ENCODE assay signal across 23 cellular contexts in the genomic region with DNA sequence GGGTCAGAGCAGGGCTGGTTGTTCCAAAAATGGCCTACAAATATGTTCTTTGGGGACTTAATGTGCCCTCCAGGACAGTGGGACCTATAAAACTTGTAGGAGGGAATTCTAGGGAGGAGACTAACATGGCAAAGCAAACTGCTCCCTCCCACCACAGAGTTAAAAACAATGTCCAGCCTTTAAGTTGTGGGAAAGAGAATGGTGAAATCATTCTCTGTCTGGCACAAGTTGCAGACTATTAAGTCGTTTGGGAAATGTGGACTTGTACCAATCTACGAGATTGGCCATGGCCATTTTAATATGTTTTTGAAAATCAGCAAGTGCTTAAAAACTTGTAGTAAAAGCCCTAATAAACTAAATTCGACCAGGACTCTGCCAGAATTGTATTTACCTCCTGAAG. TPM values are rescaled to one million over a fixed set of nuclear protein-coding genes. Genes with fewer than 3 reads are reported as not detected.
DNase-seq lines count a peak whose midpoint lies in the region.
"Had no signal": no experiment of that assay in that cellular context is flagged by ENCODE, and none has a peak within 500 bp of the region (broad histone marks: within the 10 kb centered on the region; RNA-seq: fewer than 3 reads in every experiment).

No MANE protein-coding gene starts in this region.

- H3K27ac Mint-ChIP-seq in activated naive CD4-positive, alpha-beta T cell treated with anti-CD3 and anti-CD28 coated beads, Interleukin-2, amount 10 ng/mL, durations not matched to agents 7 days and 5 days = no peak overlapping the region
- H3K27ac Mint-ChIP-seq: activated naive CD8-positive, alpha-beta T cell treated with anti-CD3 and anti-CD28 coated beads for 36 hours; CD14-positive monocyte; nephron progenitor cell; type B pancreatic cell had no signal

- H3K4me1 Mint-ChIP-seq in activated naive CD4-positive, alpha-beta T cell treated with anti-CD3 and anti-CD28 coated beads, Interleukin-2, amount 10 ng/mL, durations not matched to agents 7 days and 5 days = no peaks in the 10 kb centered on the region
- H3K4me1 Mint-ChIP-seq: activated naive CD8-positive, alpha-beta T cell treated with anti-CD3 and anti-CD28 coated beads for 36 hours; CD14-positive monocyte had no signal

- 100% methylated on average over 1 to 2 of the region's 3 CpGs for WGBS in mesodermal cell (ENCODE audit: insufficient coverage in 2 of 2), 2 experiments

- H3K27me3 Mint-ChIP-seq in activated naive CD4-positive, alpha-beta T cell treated with anti-CD3 and anti-CD28 coated beads, Interleukin-2, amount 10 ng/mL, durations not matched to agents 7 days and 5 days = no peaks in the 10 kb centered on the region

- H3K27ac ChIP-seq in SJSA1 (peak overlapping the region; percentile 95), mesodermal cell (ENCODE audit: low read depth, low read length, severe bottlenecking) (peak overlapping the region; percentile 60)
- H3K27ac ChIP-seq: colonic mucosa, KMS-11 had no signal

- CTCF ChIA-PET in activated naive CD4-positive, alpha-beta T cell treated with anti-CD3 and anti-CD28 coated beads, Interleukin-2, amount 10 ng/mL, durations not matched to agents 7 days and 5 days (lab: Charles Lee) = interaction anchor here (0.5 kb wide), 1 partner anchor 25 kb away, joined by 3 read pairs; no protein-coding TSS in a partner anchor

- no peaks in the 10 kb centered on the region for H3K36me3 Mint-ChIP-seq in activated naive CD4-positive, alpha-beta T cell treated with anti-CD3 and anti-CD28 coated beads, Interleukin-2, amount 10 ng/mL, durations not matched to agents 7 days and 5 days
- H3K36me3 Mint-ChIP-seq: activated naive CD8-positive, alpha-beta T cell treated with anti-CD3 and anti-CD28 coated beads for 36 hours; CD14-positive monocyte; type B pancreatic cell had no signal

- H3K9me3 ChIP-seq in SJSA1 (replicated peaks) (no peaks in the 10 kb centered on the region), mesodermal cell (ENCODE audit: control insufficient read depth, low read length) (no peaks in the 10 kb centered on the region)
- H3K9me3 ChIP-seq: colonic mucosa had no signal

- H3K4me3 Mint-ChIP-seq in activated naive CD4-positive, alpha-beta T cell treated with anti-CD3 and anti-CD28 coated beads, Interleukin-2, amount 10 ng/mL, durations not matched to agents 7 days and 5 days = no peak overlapping the region
- H3K4me3 Mint-ChIP-seq: activated naive CD8-positive, alpha-beta T cell treated with anti-CD3 and anti-CD28 coated beads for 36 hours; CD14-positive monocyte; nephron progenitor cell; type B pancreatic cell had no signal

- H3K4me1 ChIP-seq in SJSA1 (replicated peaks) (peaks cover 28% of the 10 kb centered on the region), mesodermal cell (ENCODE audit: control insufficient read depth, insufficient read depth, low read length, poor library complexity, severe bottlenecking) (peaks cover 18% of the 10 kb centered on the region)
- H3K4me1 ChIP-seq: colonic mucosa had no signal

- DNase-seq in EH (ENCODE audit: low read depth) (peak; percentile 85), SJSA1 (ENCODE audit: low read depth in 1 of 2, low spot score in 2 of 2) (no peak), dermis blood vessel endothelial cell (peak; percentile 3), SW480 (ENCODE audit: low spot score) (no peak), NCI-H446 (lab: John Stamatoyannopoulos, UW) (no peak)
- DNase-seq in activated T-cell treated with anti-CD3 and anti-CD28 coated beads, Interleukin-2, amount 50 U/mL, for 48 hours = no peak
- no peak for DNase-seq in activated naive CD4-positive, alpha-beta T cell treated with anti-CD3 and anti-CD28 coated beads, Interleukin-2, amount 10 ng/mL, durations not matched to agents 7 days and 5 days
- DNase-seq: activated naive CD8-positive, alpha-beta T cell treated with anti-CD3 and anti-CD28 coated beads for 36 hours; colonic mucosa; foreskin melanocyte; hippocampal formation; left ventricle myocardium superior; NCI-H2029; NCI-H2227 treated with DMSO at 0.1 percent for 48 hours; NCI-H82; nephron progenitor cell; SW 1271 had no signal

- no peak overlapping the region for H3K4me3 ChIP-seq in SJSA1
- H3K4me3 ChIP-seq in mesodermal cell (ENCODE audit: extremely low read depth, insufficient read depth, low read length, poor library complexity, severe bottlenecking) = no peak overlapping the region
- H3K4me3 ChIP-seq: colonic mucosa had no signal

- H3K36me3 ChIP-seq in SJSA1 (no peaks in the 10 kb centered on the region), mesodermal cell (ENCODE audit: control insufficient read depth, insufficient read depth, low read length) (no peaks in the 10 kb centered on the region)
- H3K36me3 ChIP-seq: colonic mucosa had no signal

- H3K27me3 ChIP-seq in SJSA1 (replicated peaks) = no peaks in the 10 kb centered on the region
- H3K27me3 ChIP-seq: colonic mucosa had no signal

- no peaks in the 10 kb centered on the region for H3K9me3 Mint-ChIP-seq in activated naive CD4-positive, alpha-beta T cell treated with anti-CD3 and anti-CD28 coated beads, Interleukin-2, amount 10 ng/mL, durations not matched to agents 7 days and 5 days
- H3K9me3 Mint-ChIP-seq: activated naive CD8-positive, alpha-beta T cell treated with anti-CD3 and anti-CD28 coated beads for 36 hours had no signal

RNA-seq across cellular contexts. Expression of a gene that starts 32.2 kb away (rescaled TPM):
- 0.32 TPM in 1 of 2 replicates, not detected in the other for total RNA-seq in SJSA1 (2014; rRNA removed; shearing (Covaris generic))
- total RNA-seq in dermis blood vessel endothelial cell = not detected in 2 replicates
- polyA plus RNA-seq in mesodermal cell (2013, experiment 1 of 2) = 0.88 TPM
- polyA plus RNA-seq in mesodermal cell (2013, experiment 2 of 2) = 0.51 TPM
- total RNA-seq: A673; activated naive CD8-positive, alpha-beta T cell treated with anti-CD3 and anti-CD28 coated beads for 36 hours; left ventricle myocardium superior; mononuclear cell had no signal
- polyA plus RNA-seq: CD14-positive monocyte had no signal

Comparison
In these comparisons a context has a peak if more than half of its experiments do, and no peak if none do; other contexts are left out.
1. DNase-seq: peak in EH (single experiment) and dermis blood vessel endothelial cell (single experiment); none in SJSA1 (0 of 2), activated T-cell treated with anti-CD3 and anti-CD28 coated beads, Interleukin-2, amount 50 U/mL, for 48 hours (0 of 2), SW480 (single experiment), NCI-H446 (0 of 2) and activated naive CD4-positive, alpha-beta T cell treated with anti-CD3 and anti-CD28 coated beads, Interleukin-2, amount 10 ng/mL, durations not matched to agents 7 days and 5 days (single experiment).